12 cellular contexts compared by ENCODE assay signal in the genomic region with DNA sequence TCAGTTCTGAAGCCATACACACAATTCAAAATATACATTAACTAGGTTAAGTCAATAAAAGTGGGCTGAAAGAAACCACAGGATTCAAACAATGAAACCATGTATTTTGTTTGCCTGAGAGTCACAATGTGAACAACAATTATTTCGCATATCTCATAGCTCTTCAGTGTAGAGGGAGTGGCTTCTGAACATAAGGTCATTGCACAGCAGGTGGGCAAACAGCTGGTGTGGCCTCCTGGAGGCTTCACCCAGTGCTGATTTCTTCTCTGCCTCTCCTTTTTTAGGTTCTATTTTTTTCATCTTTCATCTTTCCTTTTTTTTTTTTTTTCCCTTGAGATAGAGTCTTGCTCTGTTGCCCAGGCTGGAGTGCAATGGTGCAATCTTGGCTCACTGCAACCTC.
"Had no signal": no experiment of that assay in that cellular context is flagged by ENCODE, and none has a peak within 500 bp of the region (broad histone marks: within the 10 kb centered on the region; RNA-seq: fewer than 3 reads in every experiment).

No MANE protein-coding gene starts in this region.

- DNase-seq: activated CD4-positive, alpha-beta T cell treated with anti-CD3 and anti-CD28 coated beads, Interleukin-2, amount 50 U/mL, for 48 hours; activated naive CD4-positive, alpha-beta T cell; colonic mucosa; esophagus squamous epithelium; foreskin fibroblast; natural killer cell; posterior cingulate gyrus; stimulated activated CD4-positive, alpha-beta T cell treated with anti-CD3 and anti-CD28 coated beads, Interleukin-15, amount 100 ng/mL, for 24 hours; stimulated activated CD4-positive, alpha-beta T cell treated with anti-CD3 and anti-CD28 coated beads, Interleukin-4, amount 100 ng/mL, for 24 hours; stimulated activated naive CD8-positive, alpha-beta T cell treated with anti-CD3 and anti-CD28 coated beads, Interleukin-15, amount 100 ng/mL, for 72 hours; testis had no signal

- FAIRE-seq: islet of Langerhans had no signal
